10 cellular contexts compared by ENCODE assay signal in genomic region chr6:140921366-140922226, GRCh38.
DNase-seq lines count a peak whose midpoint lies in the region; ATAC-seq and TF ChIP-seq lines count a peak whose summit lies in the region.
"Had no signal": no experiment of that assay in that cellular context is flagged by ENCODE, and none has a peak within 500 bp of the region (broad histone marks: within the 10 kb centered on the region; RNA-seq: fewer than 3 reads in every experiment).

No MANE protein-coding gene starts in this region.

- TF ChIP-seq CTCF in osteocyte (IDR thresholded peaks at IDR 0.05) (peak; percentile 76), lower leg skin (IDR thresholded peaks at IDR 0.05) (peak in 1 of 3 donors; percentile 68)

- peaks cover 4% of the 10 kb centered on the region for H3K36me3 Mint-ChIP-seq in osteocyte (ENCODE audit: unreplicated experiment)

- no peak overlapping the region for H3K4me3 ChIP-seq in SJCRH30
- no peak overlapping the region for H3K4me3 ChIP-seq in lower leg skin (ENCODE audit: low read depth, poor library complexity, severe bottlenecking)
- H3K4me3 ChIP-seq: SJSA1, skin epidermis had no signal

- ATAC-seq in GM18861 (IDR thresholded peaks at IDR 0.05; ENCODE audit: unreplicated experiment): peak; percentile 54
- no peak for ATAC-seq in GM21515 (IDR thresholded peaks at IDR 0.05; ENCODE audit: unreplicated experiment)

- TF ChIP-seq POLR2A in lower leg skin (IDR thresholded peaks at IDR 0.05): no peak

- no peak overlapping the region for H3K27ac ChIP-seq in SJCRH30
- H3K27ac ChIP-seq: SJSA1, skin epidermis had no signal

- H3K4me1 Mint-ChIP-seq in osteocyte (ENCODE audit: unreplicated experiment): peaks cover 9% of the 10 kb centered on the region

- peaks cover 4% of the 10 kb centered on the region for H3K9me3 Mint-ChIP-seq in osteocyte (ENCODE audit: unreplicated experiment)

- H3K27me3 Mint-ChIP-seq in osteocyte (ENCODE audit: unreplicated experiment): no peaks in the 10 kb centered on the region

- no peak overlapping the region for H3K27ac Mint-ChIP-seq in osteocyte (ENCODE audit: unreplicated experiment)

- intact Hi-C loops in lower leg skin (cut with DNase I; ENCODE audit: low total_unique reads): no loop called here

- no peaks in the 10 kb centered on the region for H3K27me3 ChIP-seq in SJCRH30
- H3K27me3 ChIP-seq: SJSA1 had no signal

- H3K4me1 ChIP-seq in SJCRH30: no peaks in the 10 kb centered on the region
- H3K4me1 ChIP-seq: SJSA1 had no signal

- H3K4me3 Mint-ChIP-seq in osteocyte (ENCODE audit: unreplicated experiment): no peak overlapping the region

- DNase-seq in CD1c-positive myeloid dendritic cell (ENCODE audit: extremely low spot score): peak; percentile 20
- peak; percentile 56 for DNase-seq in HuH-7 (ENCODE audit: low spot score)
- peak; percentile 30 to 65 for DNase-seq in SJCRH30
- peak; percentile 75 for DNase-seq in fibroblast of gingiva (ENCODE audit: low read depth)
- no peak for DNase-seq in osteocyte (ENCODE audit: extremely low spot score, unreplicated experiment)
- DNase-seq in lower leg skin (ENCODE audit: low spot score in 2 of 2): no peak

- H3K36me3 ChIP-seq in SJCRH30: no peaks in the 10 kb centered on the region
- H3K36me3 ChIP-seq: SJSA1 had no signal

- H3K9me3 ChIP-seq in SJCRH30 (replicated peaks): peaks cover 3% of the 10 kb centered on the region; the same call in 1 of the 2 replicates
- H3K9me3 ChIP-seq: SJSA1 had no signal

- WGBS in lower leg skin, 2 donors: 39 to 41% methylated on average over 4 of the region's 4 CpGs

Comparison
In these comparisons a context has a peak if more than half of its experiments do, and no peak if none do; other contexts are left out.
1. DNase-seq: peak in CD1c-positive myeloid dendritic cell (single experiment), HuH-7 (single experiment), SJCRH30 (2 of 2) and fibroblast of gingiva (single experiment); none in osteocyte (single experiment) and lower leg skin (0 of 2).